ENCODE assay signal across 15 cellular contexts in the genomic region with DNA sequence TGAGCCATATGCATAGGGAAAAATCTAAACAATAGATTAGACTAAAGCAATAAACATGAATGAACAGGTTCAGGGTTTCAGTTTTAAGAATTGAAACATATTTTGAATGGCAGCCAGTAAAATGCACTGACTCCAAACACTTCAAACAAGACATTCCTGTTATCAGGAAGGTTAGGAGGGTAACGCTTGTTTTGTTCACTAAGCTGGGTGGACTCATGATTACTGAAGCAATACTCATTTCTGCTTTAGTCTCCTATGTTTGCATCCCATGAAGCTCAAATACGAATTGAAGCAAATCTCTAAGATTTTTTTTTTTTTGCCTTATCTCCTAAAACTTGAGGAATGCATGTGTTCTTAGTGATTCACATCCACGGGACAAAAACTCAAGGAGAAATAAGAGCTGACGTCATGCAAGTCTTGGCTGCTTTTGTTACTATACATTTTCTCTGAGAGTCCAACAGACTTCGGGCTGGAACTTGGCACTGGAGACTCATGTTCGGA. TPM values are rescaled to one million over a fixed set of nuclear protein-coding genes. Genes with fewer than 3 reads are reported as not detected.
DNase-seq lines count a peak whose midpoint lies in the region; ATAC-seq, FAIRE-seq and TF ChIP-seq lines count a peak whose summit lies in the region.
"Had no signal": no experiment of that assay in that cellular context is flagged by ENCODE, and none has a peak within 500 bp of the region (broad histone marks: within the 10 kb centered on the region; RNA-seq: fewer than 3 reads in every experiment).

No MANE protein-coding gene starts in this region.

- H3K4me2 ChIP-seq in PC-3 (ENCODE audit: low read length) (peak overlapping the region; percentile 62), endothelial cell of umbilical vein (ENCODE audit: insufficient read depth, low read length) (peak overlapping the region; percentile 38)

- H3K27me3 Mint-ChIP-seq in nephron progenitor cell (ENCODE audit: low read depth, poor library complexity) (peaks cover 67% of the 10 kb centered on the region), type B pancreatic cell (peaks cover 35% of the 10 kb centered on the region)

- CTCF ChIA-PET in PC-3 (lab: Charles Lee) (interaction anchor here (0.7 kb wide), 2 partner anchors 34 to 211 kb away, joined by 3 to 8 read pairs; no protein-coding TSS in a partner anchor), endothelial cell of umbilical vein (lab: Charles Lee) (interaction anchor here (0.8 to 1.6 kb wide), 9 partner anchors 8 to 253 kb away, joined by 3 to 39 read pairs (median 4); no protein-coding TSS in a partner anchor)

- no peaks in the 10 kb centered on the region for H3F3A ChIP-seq in PC-3 (ENCODE audit: low read length, unreplicated experiment)

- dilution Hi-C loops in endothelial cell of umbilical vein (cut with MboI; ENCODE audit: extremely low pct_ligation_motif_present, low sequenced_read_pairs) = no loop called here

- H3K9ac ChIP-seq in PC-3 (ENCODE audit: low read length) (no peak overlapping the region), endothelial cell of umbilical vein (replicated peaks; ENCODE audit: extremely low read depth, insufficient read depth, low read length) (no peak overlapping the region)

- TF ChIP-seq CTCF in PC-3 (conservative IDR thresholded peaks at IDR 0.05; ENCODE audit: low read depth, low read length) (no peak), endothelial cell of umbilical vein (IDR thresholded peaks at IDR 0.05; ENCODE audit: extremely low read depth in 1 of 2, insufficient read depth in 1 of 2, low read depth in 1 of 2, low read length in 2 of 2) (no peak), mucosa of descending colon (IDR thresholded peaks at IDR 0.05) (no peak), upper lobe of right lung (IDR thresholded peaks at IDR 0.05) (no peak), nephron progenitor cell (IDR thresholded peaks at IDR 0.05) (no peak), type B pancreatic cell (conservative IDR thresholded peaks at IDR 0.05) (no peak)

- H3K27ac Mint-ChIP-seq in nephron progenitor cell (no peak overlapping the region), type B pancreatic cell (no peak overlapping the region)
- H3K27ac Mint-ChIP-seq: activated CD4-positive, alpha-beta memory T cell treated with anti-CD3 and anti-CD28 coated beads, Interleukin-2, amount 10 ng/mL, durations not matched to agents 7 days and 5 days had no signal

- H3K27ac ChIP-seq in PC-3 (ENCODE audit: low read length) (no peak overlapping the region), endothelial cell of umbilical vein (ENCODE audit: insufficient read depth, low read depth, low read length) (peak overlapping the region; percentile 45), upper lobe of right lung (no peak overlapping the region)
- H3K27ac ChIP-seq: dorsolateral prefrontal cortex, HL-60 had no signal

- H3K9me2 ChIP-seq in PC-3 (replicated peaks; ENCODE audit: low read length) = no peaks in the 10 kb centered on the region

- H2AFZ ChIP-seq in PC-3 (ENCODE audit: low read length) (no peak overlapping the region), endothelial cell of umbilical vein (ENCODE audit: low read depth, low read length) (no peak overlapping the region)

- DNase-seq in EH (ENCODE audit: low read depth) (peak; percentile 88), PC-3 (peak; percentile 67), endothelial cell of umbilical vein (ENCODE audit: low read depth, low spot score) (peak; percentile 89), mucosa of descending colon (no peak), upper lobe of right lung (no peak), nephron progenitor cell (no peak), type B pancreatic cell (ENCODE audit: extremely low spot score, unreplicated experiment) (no peak), pons (ENCODE audit: low spot score) (no peak)
- DNase-seq: activated CD4-positive, alpha-beta memory T cell treated with anti-CD3 and anti-CD28 coated beads, Interleukin-2, amount 10 ng/mL, durations not matched to agents 7 days and 5 days; activated naive CD4-positive, alpha-beta T cell treated with Interleukin-2 at 50 U/mL for 16 hours; NCI-H1417 treated with DMSO at 0.1 percent for 48 hours; NCI-H82 had no signal

- H3K4me1 ChIP-seq in PC-3 (ENCODE audit: insufficient read depth, low read length) = peaks cover 38% of the 10 kb centered on the region
- H3K4me1 ChIP-seq in endothelial cell of umbilical vein (ENCODE audit: control insufficient read depth, extremely low read depth, insufficient read depth, low read length) = peaks cover 31% of the 10 kb centered on the region
- no peaks in the 10 kb centered on the region for H3K4me1 ChIP-seq in mucosa of descending colon (ENCODE audit: low read depth)
- no peaks in the 10 kb centered on the region for H3K4me1 ChIP-seq in upper lobe of right lung

- H3K4me3 Mint-ChIP-seq in nephron progenitor cell (no peak overlapping the region), type B pancreatic cell (no peak overlapping the region)
- H3K4me3 Mint-ChIP-seq: activated CD4-positive, alpha-beta memory T cell treated with anti-CD3 and anti-CD28 coated beads, Interleukin-2, amount 10 ng/mL, durations not matched to agents 7 days and 5 days had no signal

- no peaks in the 10 kb centered on the region for H3K36me3 Mint-ChIP-seq in nephron progenitor cell (ENCODE audit: low read depth)
- peaks cover 4% of the 10 kb centered on the region for H3K36me3 Mint-ChIP-seq in type B pancreatic cell

- H3K4me3 ChIP-seq in PC-3 (ENCODE audit: low read length) = no peak overlapping the region
- no peak overlapping the region for H3K4me3 ChIP-seq in endothelial cell of umbilical vein (replicated peaks in 1 of 3; ENCODE audit: insufficient read depth in 1 of 3, low read depth in 1 of 3, low read length in 3 of 3)
- no peak overlapping the region for H3K4me3 ChIP-seq in mucosa of descending colon
- no peak overlapping the region for H3K4me3 ChIP-seq in upper lobe of right lung
- H3K4me3 ChIP-seq: dorsolateral prefrontal cortex, skin epidermis had no signal

- no peaks in the 10 kb centered on the region for H3K9me3 ChIP-seq in PC-3 (ENCODE audit: low read length)
- H3K9me3 ChIP-seq in endothelial cell of umbilical vein (replicated peaks; ENCODE audit: control insufficient read depth, insufficient read depth, low read length) = no peaks in the 10 kb centered on the region
- H3K9me3 ChIP-seq in mucosa of descending colon = no peaks in the 10 kb centered on the region
- no peaks in the 10 kb centered on the region for H3K9me3 ChIP-seq in upper lobe of right lung

- intact Hi-C loops in PC-3 (cut with micrococcal nuclease) (no loop called here), endothelial cell of umbilical vein (cut with micrococcal nuclease) (no loop called here), mucosa of descending colon (cut with DNase I, micrococcal nuclease) (loop anchor here in 1 of 2 donors (10.0 kb wide), 1 partner anchor 45 kb away; a partner anchor contains a TSS), upper lobe of right lung (cut with DNase I) (no loop called here)

- H3K27me3 ChIP-seq in PC-3 (ENCODE audit: low read length) = peaks cover 17% of the 10 kb centered on the region; the same call in 1 of the 2 replicates
- peaks cover 5 to 10% of the 10 kb centered on the region in 2 experiments for H3K27me3 ChIP-seq in endothelial cell of umbilical vein (ENCODE audit: control insufficient read depth in 2 of 2, insufficient read depth in 2 of 2, low read length in 2 of 2)
- H3K27me3 ChIP-seq in upper lobe of right lung = peaks cover 62% of the 10 kb centered on the region
- H3K27me3 ChIP-seq: dorsolateral prefrontal cortex had no signal

- H3K9me3 Mint-ChIP-seq in nephron progenitor cell (no peaks in the 10 kb centered on the region), type B pancreatic cell (no peaks in the 10 kb centered on the region)
- H3K9me3 Mint-ChIP-seq: activated CD4-positive, alpha-beta memory T cell treated with anti-CD3 and anti-CD28 coated beads, Interleukin-2, amount 10 ng/mL, durations not matched to agents 7 days and 5 days had no signal

- BruUV-seq in PC-3 (replicated peaks; lab: Mats Ljungman, UMichigan) = no TSS peak
- BruUV-seq in endothelial cell of umbilical vein (replicated peaks; lab: Mats Ljungman, UMichigan) = no TSS peak

- H3K4me1 Mint-ChIP-seq in nephron progenitor cell (no peaks in the 10 kb centered on the region), type B pancreatic cell (ENCODE audit: unreplicated experiment) (no peaks in the 10 kb centered on the region)
- H3K4me1 Mint-ChIP-seq: activated CD4-positive, alpha-beta memory T cell treated with anti-CD3 and anti-CD28 coated beads, Interleukin-2, amount 10 ng/mL, durations not matched to agents 7 days and 5 days had no signal

- TF ChIP-seq POLR2A in endothelial cell of umbilical vein (IDR thresholded peaks at IDR 0.05; ENCODE audit: low read depth, low read length) = no peak

- FAIRE-seq in endothelial cell of umbilical vein (lab: Jason Lieb, UNC) = peak; percentile 96

- no peaks in the 10 kb centered on the region for H3K79me2 ChIP-seq in PC-3 (ENCODE audit: low read length)
- no peaks in the 10 kb centered on the region for H3K79me2 ChIP-seq in endothelial cell of umbilical vein (ENCODE audit: control insufficient read depth, insufficient read depth, low read length)

- H4K20me1 ChIP-seq in PC-3 (ENCODE audit: low read length) = no peaks in the 10 kb centered on the region
- no peaks in the 10 kb centered on the region for H4K20me1 ChIP-seq in endothelial cell of umbilical vein (replicated peaks; ENCODE audit: control insufficient read depth, extremely low read depth, insufficient read depth, low read length)

- POLR2A ChIA-PET in PC-3 (lab: Charles Lee; ENCODE audit: unreplicated experiment) (no interaction called here), endothelial cell of umbilical vein (lab: Charles Lee) (no interaction called here)

- ATAC-seq in PC-3 (no peak), mucosa of descending colon (peak; percentile 13), upper lobe of right lung (no peak)

- no peaks in the 10 kb centered on the region for H3K36me3 ChIP-seq in PC-3 (ENCODE audit: low read depth, low read length)
- no peaks in the 10 kb centered on the region for H3K36me3 ChIP-seq in endothelial cell of umbilical vein (ENCODE audit: control insufficient read depth in 2 of 2, extremely low read depth in 1 of 2, insufficient read depth in 2 of 2, low read length in 2 of 2)
- no peaks in the 10 kb centered on the region for H3K36me3 ChIP-seq in mucosa of descending colon (ENCODE audit: low read depth)
- H3K36me3 ChIP-seq in upper lobe of right lung = no peaks in the 10 kb centered on the region

- H3K9me1 ChIP-seq in endothelial cell of umbilical vein (replicated peaks; ENCODE audit: control insufficient read depth, extremely low read depth, insufficient read depth, low read length) = no peaks in the 10 kb centered on the region

RNA-seq across cellular contexts. Expression of a gene that starts 29.1 kb away (rescaled TPM):
- not detected in 2 replicates for total RNA-seq in PC-3 (2014; rRNA removed)
- not detected in 2 replicates for total RNA-seq in endothelial cell of umbilical vein
- not detected in 2 replicates for polyA plus RNA-seq in endothelial cell of umbilical vein
- polyA plus RNA-seq in endothelial cell of umbilical vein (2011; cell fraction: cytosol; rRNA removed) = not detected in 2 replicates
- not detected in 2 replicates for polyA plus RNA-seq in endothelial cell of umbilical vein (2011; cell fraction: nucleus; rRNA removed)
- not detected in 2 replicates for polyA plus RNA-seq in endothelial cell of umbilical vein (2012)
- polyA minus RNA-seq in endothelial cell of umbilical vein = not detected in 2 replicates
- polyA minus RNA-seq in endothelial cell of umbilical vein (2011; cell fraction: cytosol; rRNA and poly(A)+ RNA removed) = not detected
- polyA minus RNA-seq in endothelial cell of umbilical vein (2011; cell fraction: nucleus; rRNA and poly(A)+ RNA removed) = not detected in 2 replicates
- total RNA-seq in mucosa of descending colon = not detected
- total RNA-seq in upper lobe of right lung = not detected
- total RNA-seq in type B pancreatic cell (ENCODE audit: low replicate concordance) = 1.3 and 3.3 TPM in 2 replicates
- total RNA-seq: activated CD4-positive, alpha-beta memory T cell treated with anti-CD3 and anti-CD28 coated beads, Interleukin-2, amount 10 ng/mL, durations not matched to agents 7 days and 5 days had no signal

RNA-seq across cellular contexts. Expression of a gene that starts 47.0 kb away (rescaled TPM):
- not detected in 2 replicates for total RNA-seq in PC-3 (2014; rRNA removed)
- not detected in 2 replicates for total RNA-seq in endothelial cell of umbilical vein
- not detected in 2 replicates for polyA plus RNA-seq in endothelial cell of umbilical vein
- polyA plus RNA-seq in endothelial cell of umbilical vein (2011; cell fraction: cytosol; rRNA removed) = not detected in 2 replicates
- not detected in 2 replicates for polyA plus RNA-seq in endothelial cell of umbilical vein (2011; cell fraction: nucleus; rRNA removed)
- not detected in 2 replicates for polyA plus RNA-seq in endothelial cell of umbilical vein (2012)
- not detected in 2 replicates for polyA minus RNA-seq in endothelial cell of umbilical vein
- not detected for polyA minus RNA-seq in endothelial cell of umbilical vein (2011; cell fraction: cytosol; rRNA and poly(A)+ RNA removed)
- not detected in 2 replicates for polyA minus RNA-seq in endothelial cell of umbilical vein (2011; cell fraction: nucleus; rRNA and poly(A)+ RNA removed)
- not detected for total RNA-seq in mucosa of descending colon
- total RNA-seq in upper lobe of right lung = 0.58 TPM
- not detected in 2 replicates for total RNA-seq in type B pancreatic cell (ENCODE audit: low replicate concordance)
- total RNA-seq: activated CD4-positive, alpha-beta memory T cell treated with anti-CD3 and anti-CD28 coated beads, Interleukin-2, amount 10 ng/mL, durations not matched to agents 7 days and 5 days had no signal

RNA-seq across cellular contexts. Expression of a gene that starts 54.6 kb away (rescaled TPM):
- total RNA-seq in PC-3 (2014; rRNA removed) (not detected in 2 replicates), endothelial cell of umbilical vein (not detected in 2 replicates), mucosa of descending colon (not detected), upper lobe of right lung (not detected), type B pancreatic cell (ENCODE audit: low replicate concordance) (not detected in 2 replicates)
- not detected in 2 replicates for polyA plus RNA-seq in endothelial cell of umbilical vein
- not detected in 2 replicates for polyA plus RNA-seq in endothelial cell of umbilical vein (2011; cell fraction: cytosol; rRNA removed)
- not detected in 2 replicates for polyA plus RNA-seq in endothelial cell of umbilical vein (2011; cell fraction: nucleus; rRNA removed)
- polyA plus RNA-seq in endothelial cell of umbilical vein (2012) = not detected in 2 replicates
- polyA minus RNA-seq in endothelial cell of umbilical vein = not detected in 2 replicates
- polyA minus RNA-seq in endothelial cell of umbilical vein (2011; cell fraction: cytosol; rRNA and poly(A)+ RNA removed) = not detected
- polyA minus RNA-seq in endothelial cell of umbilical vein (2011; cell fraction: nucleus; rRNA and poly(A)+ RNA removed) = not detected in 2 replicates
- total RNA-seq: activated CD4-positive, alpha-beta memory T cell treated with anti-CD3 and anti-CD28 coated beads, Interleukin-2, amount 10 ng/mL, durations not matched to agents 7 days and 5 days; dorsolateral prefrontal cortex had no signal

Comparison
In these comparisons a context has a peak if more than half of its experiments do, and no peak if none do; other contexts are left out.
1. DNase-seq: peak in EH (single experiment), PC-3 (single experiment) and endothelial cell of umbilical vein (single experiment); none in mucosa of descending colon (0 of 3), upper lobe of right lung (single experiment), nephron progenitor cell (single experiment), type B pancreatic cell (single experiment) and pons (single experiment).